In genomic region chr15:73604477-73604876, GRCh38 we compare ENCODE assay signal across 1 cellular context.
TF ChIP-seq lines count a peak whose summit lies in the region.

No MANE protein-coding gene starts in this region.

TF ChIP-seq in H1, 55 proteins besides CTCF, POLR2A, EP300 and RAD21:
- no peak for TF ChIP-seq SP4 (IDR thresholded peaks at IDR 0.05; ENCODE audit: low read length)
- TF ChIP-seq KDM5A (IDR thresholded peaks at IDR 0.05; ENCODE audit: low read length): no peak
